13 cellular contexts compared by ENCODE assay signal in the genomic region with DNA sequence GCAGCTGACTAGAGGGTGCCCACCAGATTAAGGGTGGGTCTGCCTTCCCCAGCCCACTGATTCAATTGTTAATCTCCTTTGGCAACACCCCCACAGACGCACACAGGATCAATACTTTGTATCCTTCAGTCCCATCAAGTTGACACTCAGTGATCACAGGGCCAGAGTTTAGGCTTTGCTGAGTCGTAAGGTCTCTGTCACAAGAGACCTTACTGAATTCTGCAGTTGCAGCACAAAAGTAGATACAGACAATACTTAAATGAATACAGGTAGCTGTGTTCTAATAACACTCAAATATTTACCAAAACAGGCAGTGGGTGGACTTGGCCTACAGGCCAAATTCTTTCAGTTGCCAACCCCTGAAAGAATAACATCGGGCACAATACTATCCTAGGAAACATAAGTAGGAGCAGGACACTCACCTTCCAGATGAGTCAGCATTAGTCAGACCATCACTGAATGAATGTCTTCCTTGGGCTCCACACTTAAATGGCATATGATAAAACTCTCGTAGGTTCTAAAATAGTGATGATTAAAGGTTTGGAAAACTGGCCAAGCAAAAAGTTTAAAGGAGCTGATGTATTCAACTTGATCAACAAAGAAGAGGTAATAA.
A peak's percentile ranks its signal among the peaks of the same experiment; 100 is the strongest.
DNase-seq lines count a peak whose midpoint lies in the region; ATAC-seq and TF ChIP-seq lines count a peak whose summit lies in the region.
"Had no signal": no experiment of that assay in that cellular context is flagged by ENCODE, and none has a peak within 500 bp of the region (broad histone marks: within the 10 kb centered on the region; RNA-seq: fewer than 3 reads in every experiment).

No MANE protein-coding gene starts in this region.

- H3K4me3 ChIP-seq in astrocyte of the cerebellum (ENCODE audit: low read depth, low read length) (no peak overlapping the region), kidney epithelial cell (ENCODE audit: low read depth, low read length) (no peak overlapping the region)
- H3K4me3 ChIP-seq: BLaER1, heart right ventricle had no signal

- peak; percentile 67 for DNase-seq in AG08395 (ENCODE audit: low spot score)
- DNase-seq in HT1080 (ENCODE audit: low read depth), result peak; percentile 95
- DNase-seq in astrocyte of the cerebellum (ENCODE audit: low read depth), result peak; percentile 40
- DNase-seq in kidney epithelial cell (ENCODE audit: low read depth), result peak; percentile 83
- DNase-seq in T-helper 1 cell, result no peak
- DNase-seq: activated T-cell treated with anti-CD3 and anti-CD28 coated beads, Interleukin-2, amount 50 U/mL, for 48 hours; cerebellar nuclear complex; heart right ventricle had no signal

- ATAC-seq in HG03135 (IDR thresholded peaks at IDR 0.05; ENCODE audit: unreplicated experiment), result no peak
- no peak for ATAC-seq in HG02588 (IDR thresholded peaks at IDR 0.05; ENCODE audit: unreplicated experiment)
- ATAC-seq in GM18870 (IDR thresholded peaks at IDR 0.05; ENCODE audit: unreplicated experiment), result no peak
- ATAC-seq: heart right ventricle, sciatic nerve had no signal

- TF ChIP-seq CTCF in astrocyte of the cerebellum (IDR thresholded peaks at IDR 0.05; ENCODE audit: low read depth, low read length, missing control alignments) (no peak), kidney epithelial cell (IDR thresholded peaks at IDR 0.05; ENCODE audit: insufficient read depth, low read length, poor library complexity, severe bottlenecking) (no peak)

- H3K27me3 ChIP-seq in kidney epithelial cell (ENCODE audit: control insufficient read depth, insufficient read depth, low read length), result no peaks in the 10 kb centered on the region
- H3K27me3 ChIP-seq: BLaER1, heart right ventricle had no signal

- H3K36me3 ChIP-seq in kidney epithelial cell (ENCODE audit: control insufficient read depth, insufficient read depth, low read length), result no peaks in the 10 kb centered on the region
- H3K36me3 ChIP-seq: BLaER1, heart right ventricle had no signal

- in situ Hi-C loops in astrocyte of the cerebellum (cut with HindIII; ENCODE audit: low sequenced_read_pairs), result no loop called here

Comparison
In these comparisons a context has a peak if more than half of its experiments do, and no peak if none do; other contexts are left out.
1. DNase-seq: peak in AG08395 (single experiment), HT1080 (single experiment), astrocyte of the cerebellum (single experiment) and kidney epithelial cell (single experiment); none in T-helper 1 cell (0 of 5).